In genomic region chr5:11240293-11241190, GRCh38 we compare ENCODE assay signal across 23 cellular contexts.
A peak's percentile ranks its signal among the peaks of the same experiment; 100 is the strongest.
DNase-seq lines count a peak whose midpoint lies in the region; ATAC-seq and TF ChIP-seq lines count a peak whose summit lies in the region.
"Had no signal": no experiment of that assay in that cellular context is flagged by ENCODE, and none has a peak within 500 bp of the region (broad histone marks: within the 10 kb centered on the region; RNA-seq: fewer than 3 reads in every experiment).

No MANE protein-coding gene starts in this region.

- H3K27me3 ChIP-seq in Caco-2 (replicated peaks; ENCODE audit: control insufficient read depth, insufficient read depth, low read length) (no peaks in the 10 kb centered on the region), esophagus muscularis mucosa (no peaks in the 10 kb centered on the region), osteoblast (ENCODE audit: insufficient read depth, low read length) (no peaks in the 10 kb centered on the region), WERI-Rb-1 (ENCODE audit: insufficient read depth, low read depth, severe bottlenecking) (no peaks in the 10 kb centered on the region), body of pancreas (no peaks in the 10 kb centered on the region)
- H3K27me3 ChIP-seq: BLaER1 had no signal

- TF ChIP-seq POLR2A in esophagus muscularis mucosa (IDR thresholded peaks at IDR 0.05; ENCODE audit: low read depth) = no peak
- TF ChIP-seq POLR2A in body of pancreas (IDR thresholded peaks at IDR 0.05) = no peak

- H3K27ac ChIP-seq in HEK293 (ENCODE audit: extremely low read depth, low read depth, low read length) (no peak overlapping the region), esophagus muscularis mucosa (replicated peaks in 1 of 4) (no peak overlapping the region), osteoblast (ENCODE audit: low read depth, low read length) (no peak overlapping the region), WERI-Rb-1 (no peak overlapping the region), body of pancreas (no peak overlapping the region)
- H3K27ac ChIP-seq: BLaER1 had no signal

- H3K36me3 Mint-ChIP-seq in Caco-2 (ENCODE audit: insufficient read depth, unreplicated experiment) = no peaks in the 10 kb centered on the region
- H3K36me3 Mint-ChIP-seq: CD4-positive, CD25-positive, alpha-beta regulatory T cell had no signal

- no peak for ATAC-seq in body of pancreas
- ATAC-seq: HCT116, PC-3 had no signal

- no peaks in the 10 kb centered on the region for H3K4me1 ChIP-seq in Caco-2
- no peaks in the 10 kb centered on the region for H3K4me1 ChIP-seq in HEK293 (ENCODE audit: control insufficient read depth, insufficient read depth, low read length)
- H3K4me1 ChIP-seq in esophagus muscularis mucosa = no peaks in the 10 kb centered on the region
- no peaks in the 10 kb centered on the region for H3K4me1 ChIP-seq in osteoblast (ENCODE audit: insufficient read depth, low read length)
- H3K4me1 ChIP-seq in body of pancreas = no peaks in the 10 kb centered on the region

- H3K36me3 ChIP-seq in Caco-2 (ENCODE audit: control insufficient read depth, insufficient read depth, low read length) (no peaks in the 10 kb centered on the region), HEK293 (ENCODE audit: control insufficient read depth in 2 of 2, insufficient read depth in 1 of 2, low read length in 2 of 2) (no peaks in the 10 kb centered on the region), esophagus muscularis mucosa (no peaks in the 10 kb centered on the region), osteoblast (ENCODE audit: insufficient read depth, low read length) (no peaks in the 10 kb centered on the region), WERI-Rb-1 (no peaks in the 10 kb centered on the region), body of pancreas (replicated peaks in 1 of 2; ENCODE audit: insufficient read depth in 1 of 2, low read depth in 2 of 2) (peaks cover 0 to 2% of the 10 kb centered on the region in 2 donors)
- H3K36me3 ChIP-seq: BLaER1, MG63 had no signal

- peaks cover 21% of the 10 kb centered on the region for H3K4me1 Mint-ChIP-seq in Caco-2 (ENCODE audit: low read depth, unreplicated experiment)

- no peak for TF ChIP-seq EP300 in esophagus muscularis mucosa (IDR thresholded peaks at IDR 0.05)

- 88% methylated on average over 2 of the region's 2 CpGs for WGBS in esophagus muscularis mucosa
- 77 to 97% methylated on average over 2 of the region's 2 CpGs for WGBS in body of pancreas, 2 donors

- intact Hi-C loops in Caco-2 (cut with micrococcal nuclease; ENCODE audit: unreplicated experiment) (no loop called here), esophagus muscularis mucosa (cut with DNase I) (no loop called here), body of pancreas (cut with DNase I) (no loop called here)

- H3K9me3 ChIP-seq in Caco-2 (no peaks in the 10 kb centered on the region), HEK293 (ENCODE audit: control insufficient read depth, insufficient read depth, low read depth, low read length) (no peaks in the 10 kb centered on the region), esophagus muscularis mucosa (no peaks in the 10 kb centered on the region), osteoblast (ENCODE audit: low read depth, low read length) (peaks cover 5% of the 10 kb centered on the region), WERI-Rb-1 (ENCODE audit: severe bottlenecking) (no peaks in the 10 kb centered on the region), body of pancreas (no peaks in the 10 kb centered on the region)
- H3K9me3 ChIP-seq: BLaER1, MG63 had no signal

- no peaks in the 10 kb centered on the region for H3K79me2 ChIP-seq in osteoblast (ENCODE audit: insufficient read depth, low read length)

- POLR2A ChIA-PET in Caco-2 (lab: Charles Lee) (no interaction called here), HEK293 (lab: Yijun Ruan, JAX) (no interaction called here)

- H3K4me3 Mint-ChIP-seq in Caco-2 (ENCODE audit: unreplicated experiment) = peak overlapping the region; percentile 5
- H3K4me3 Mint-ChIP-seq: CD4-positive, CD25-positive, alpha-beta regulatory T cell had no signal

- H3K27me3 Mint-ChIP-seq in Caco-2 (ENCODE audit: insufficient read depth, unreplicated experiment) = peaks cover 3% of the 10 kb centered on the region
- H3K27me3 Mint-ChIP-seq: CD4-positive, CD25-positive, alpha-beta regulatory T cell had no signal

- H3K27ac Mint-ChIP-seq in Caco-2 (ENCODE audit: unreplicated experiment) = no peak overlapping the region
- H3K27ac Mint-ChIP-seq: CD4-positive, CD25-positive, alpha-beta regulatory T cell had no signal

- H4K20me1 ChIP-seq in osteoblast (ENCODE audit: insufficient read depth, low read length) = no peaks in the 10 kb centered on the region
- H4K20me1 ChIP-seq: BLaER1 had no signal

- BruUV-seq in Caco-2 (replicated peaks; lab: Mats Ljungman, UMichigan) = no TSS peak

- no peak overlapping the region for H3K4me2 ChIP-seq in osteoblast (ENCODE audit: insufficient read depth, low read length)
- H3K4me2 ChIP-seq: BLaER1 had no signal

- H3K9me3 Mint-ChIP-seq in Caco-2 (ENCODE audit: unreplicated experiment) = peaks cover 19% of the 10 kb centered on the region

- CTCF ChIA-PET in Caco-2 (lab: Charles Lee) (no interaction called here), HEK293 (lab: Yijun Ruan, JAX) (no interaction called here)

- H3K4me3 ChIP-seq in Caco-2 (ENCODE audit: low read depth, low read length) (no peak overlapping the region), HEK293 (ENCODE audit: low read depth, low read length) (no peak overlapping the region), esophagus muscularis mucosa (no peak overlapping the region), osteoblast (ENCODE audit: insufficient read depth, low read length) (no peak overlapping the region), WERI-Rb-1 (ENCODE audit: low read depth, low read length) (no peak overlapping the region), body of pancreas (no peak overlapping the region)
- H3K4me3 ChIP-seq: BLaER1, MG63 had no signal

- TF ChIP-seq CTCF in Caco-2 (IDR thresholded peaks at IDR 0.05; ENCODE audit: insufficient read depth in 1 of 2, low read depth in 1 of 2, low read length in 1 of 2, severe bottlenecking in 1 of 2, unreplicated experiment in 1 of 2) (no peak), HEK293 (tag by site-specific recombination; IDR thresholded peaks at IDR 0.05) (no peak), esophagus muscularis mucosa (IDR thresholded peaks at IDR 0.05) (no peak), osteoblast (IDR thresholded peaks at IDR 0.05; ENCODE audit: extremely low read depth, low read depth, low read length) (no peak), WERI-Rb-1 (IDR thresholded peaks at IDR 0.05; ENCODE audit: low read depth, low read length) (no peak), body of pancreas (IDR thresholded peaks at IDR 0.05) (no peak)

- DNase-seq in Caco-2 (no peak), esophagus muscularis mucosa (ENCODE audit: extremely low spot score) (peak; percentile 68), osteoblast (ENCODE audit: insufficient read length, low spot score, missing footprints) (peak; percentile 10), ureter (ENCODE audit: low spot score) (no peak), WERI-Rb-1 (no peak), body of pancreas (no peak)
- DNase-seq: CD4-positive, CD25-positive, alpha-beta regulatory T cell; DMS53; GOT3; KG1; MG63; NCI-H1105 treated with DMSO at 0.1 percent for 48 hours; NCI-H146; NCI-H2029; NCI-H446 treated with DMSO at 0.1 percent for 48 hours; NCI-H526; NCI-H82; NK-92 treated with Interleukin-12 subunit alpha and Interleukin-12 subunit beta, amount 100 ng/mL, for 24 hours; PC-3; Right ventricle myocardium superior had no signal

- H2AFZ ChIP-seq in osteoblast (ENCODE audit: low read length) = no peak overlapping the region

TF ChIP-seq in HEK293, 187 proteins besides CTCF, POLR2A, EP300 and RAD21:
- peak; percentile 80; the same call in 1 of the 2 replicates for TF ChIP-seq ZNF311 (tag by site-specific recombination; IDR thresholded peaks at IDR 0.05; ENCODE audit: borderline replicate concordance)
- TF ChIP-seq ZNF202 (tag by site-specific recombination; IDR thresholded peaks at IDR 0.05; ENCODE audit: borderline replicate concordance) = 0 out of 2 replicates have a peak, but pooled peaks have one; percentile 49
- TF ChIP-seq ZNF776 (tag by site-specific recombination; IDR thresholded peaks at IDR 0.05; ENCODE audit: borderline replicate concordance) = 0 out of 2 replicates have a peak, but pooled peaks have one; percentile 34
- peak; percentile 88 for TF ChIP-seq ZSCAN4 (tag by site-specific recombination; IDR thresholded peaks at IDR 0.05)
- peak; percentile 54; the same call in 1 of the 2 replicates for TF ChIP-seq ZNF112 (tag by site-specific recombination; IDR thresholded peaks at IDR 0.05)
- no peak for TF ChIP-seq ZNF701 (tag by site-specific recombination; IDR thresholded peaks at IDR 0.05)
- no peak for TF ChIP-seq ZFP3 (tag by site-specific recombination; IDR thresholded peaks at IDR 0.05; ENCODE audit: low read depth)
- peak; percentile 42; the same call in 1 of the 2 replicates for TF ChIP-seq ZNF473 (tag by site-specific recombination; IDR thresholded peaks at IDR 0.05)
- peak; percentile 11; the same call in 1 of the 2 replicates for TF ChIP-seq ZNF488 (tag by site-specific recombination; IDR thresholded peaks at IDR 0.05)
- peak; percentile 52; the same call in 1 of the 2 replicates for TF ChIP-seq ZNF248 (tag by site-specific recombination; IDR thresholded peaks at IDR 0.05)
- TF ChIP-seq IKZF3 (tag by site-specific recombination; IDR thresholded peaks at IDR 0.05) = no peak

Comparison
In these comparisons a context has a peak if more than half of its experiments do, and no peak if none do; other contexts are left out.
1. DNase-seq: peak in esophagus muscularis mucosa (single experiment) and osteoblast (single experiment); none in Caco-2 (0 of 2), ureter (single experiment), WERI-Rb-1 (single experiment) and body of pancreas (0 of 4).